ENCODE assay signal across 8 cellular contexts in genomic region chr1:25232866-25233784, GRCh38. TPM values are rescaled to one million over a fixed set of nuclear protein-coding genes. Genes with fewer than 3 reads are reported as not detected.
DNase-seq lines count a peak whose midpoint lies in the region; ATAC-seq and TF ChIP-seq lines count a peak whose summit lies in the region.

No MANE protein-coding gene starts in this region.

- DNase-seq in Ammon's horn (ENCODE audit: low spot score) = peak; percentile 85
- no peak for DNase-seq in activated T-cell treated with anti-CD3 and anti-CD28 coated beads, Interleukin-2, amount 50 U/mL, for 4 hours
- peak; percentile 90 for DNase-seq in fibroblast of the aortic adventitia (ENCODE audit: low read depth)
- peak; percentile 82 for DNase-seq in natural killer cell treated with Interleukin-12 subunit alpha and Interleukin-12 subunit beta and Interleukin-15 and Interleukin-18, amount 100 ng/mL, for 72 hours (ENCODE audit: low spot score)
- DNase-seq in thyroid gland = peak; percentile 81 to 82

- 23 to 24% methylated on average over 13 of the region's 13 CpGs for WGBS in thyroid gland, 2 donors

- H3K36me3 Mint-ChIP-seq in activated T-cell treated with anti-CD3 and anti-CD28 coated beads, Interleukin-2, amount 50 U/mL, for 4 hours (ENCODE audit: insufficient read depth) = peaks cover 12% of the 10 kb centered on the region
- H3K36me3 Mint-ChIP-seq in natural killer cell treated with Interleukin-12 subunit alpha and Interleukin-12 subunit beta and Interleukin-15 and Interleukin-18, amount 100 ng/mL, for 72 hours = peaks cover 7% of the 10 kb centered on the region

- peak overlapping the region; percentile 95 for H3K4me3 ChIP-seq in OCI-LY1 (ENCODE audit: low read depth, low read length, poor library complexity, severe bottlenecking)
- H3K4me3 ChIP-seq in fibroblast of the aortic adventitia (ENCODE audit: low read depth, low read length) = peak overlapping the region; percentile 94
- peak overlapping the region; percentile 77 to 91 (median 81) for H3K4me3 ChIP-seq in thyroid gland (replicated peaks in 1 of 3)

- H3K79me2 ChIP-seq in OCI-LY1 (ENCODE audit: insufficient read depth, low read length) = peaks cover 9% of the 10 kb centered on the region; the same call in 1 of the 2 replicates

- H3F3A ChIP-seq in OCI-LY1 (ENCODE audit: insufficient read depth, low read length) = peaks cover 12% of the 10 kb centered on the region; the same call in 1 of the 2 replicates

- H3K9me3 ChIP-seq in OCI-LY1 (ENCODE audit: low read length) (no peaks in the 10 kb centered on the region), thyroid gland (no peaks in the 10 kb centered on the region)

- H3K9me3 Mint-ChIP-seq in activated T-cell treated with anti-CD3 and anti-CD28 coated beads, Interleukin-2, amount 50 U/mL, for 4 hours = no peaks in the 10 kb centered on the region
- H3K9me3 Mint-ChIP-seq in natural killer cell treated with Interleukin-12 subunit alpha and Interleukin-12 subunit beta and Interleukin-15 and Interleukin-18, amount 100 ng/mL, for 72 hours = no peaks in the 10 kb centered on the region

- H4K20me1 ChIP-seq in OCI-LY1 (ENCODE audit: insufficient read depth, low read length) = no peaks in the 10 kb centered on the region

- H3K4me3 Mint-ChIP-seq in activated T-cell treated with anti-CD3 and anti-CD28 coated beads, Interleukin-2, amount 50 U/mL, for 4 hours = no peak overlapping the region
- no peak overlapping the region for H3K4me3 Mint-ChIP-seq in natural killer cell treated with Interleukin-12 subunit alpha and Interleukin-12 subunit beta and Interleukin-15 and Interleukin-18, amount 100 ng/mL, for 72 hours

- TF ChIP-seq CTCF in OCI-LY1 (IDR thresholded peaks at IDR 0.05; ENCODE audit: low read length) = no peak
- no peak for TF ChIP-seq CTCF in fibroblast of the aortic adventitia (IDR thresholded peaks at IDR 0.05; ENCODE audit: insufficient read depth, low read length)
- TF ChIP-seq CTCF in thyroid gland (IDR thresholded peaks at IDR 0.05) = no peak

- H3K27ac Mint-ChIP-seq in natural killer cell treated with Interleukin-12 subunit alpha and Interleukin-12 subunit beta and Interleukin-15 and Interleukin-18, amount 100 ng/mL, for 72 hours = no peak overlapping the region

- peak overlapping the region; percentile 82 for H3K4me2 ChIP-seq in OCI-LY1 (ENCODE audit: low read length)

- peak overlapping the region; percentile 91 for H3K9ac ChIP-seq in OCI-LY1 (ENCODE audit: low read length)

- peaks cover 44% of the 10 kb centered on the region for H3K4me1 ChIP-seq in OCI-LY1 (ENCODE audit: insufficient read depth, low read length, severe bottlenecking)
- peaks cover 32 to 34% of the 10 kb centered on the region in 2 donors for H3K4me1 ChIP-seq in thyroid gland

- H3K27me3 ChIP-seq in OCI-LY1 (ENCODE audit: insufficient read depth, low read length) = no peaks in the 10 kb centered on the region
- no peaks in the 10 kb centered on the region for H3K27me3 ChIP-seq in thyroid gland

- peaks cover 32% of the 10 kb centered on the region for H3K36me3 ChIP-seq in OCI-LY1 (ENCODE audit: insufficient read depth, low read length)
- peaks cover 11 to 15% of the 10 kb centered on the region in 2 donors for H3K36me3 ChIP-seq in thyroid gland

- H3K9me2 ChIP-seq in OCI-LY1 (ENCODE audit: low read depth, low read length) = no peaks in the 10 kb centered on the region

- H3K27ac ChIP-seq in OCI-LY1 (ENCODE audit: low read depth, low read length, poor library complexity, severe bottlenecking) (peak overlapping the region; percentile 82), thyroid gland (peak overlapping the region; percentile 92 to 96 (median 92))

- TF ChIP-seq POLR2A in thyroid gland (IDR thresholded peaks at IDR 0.05) = no peak

- no peak overlapping the region for H2AFZ ChIP-seq in OCI-LY1 (ENCODE audit: low read length)

- no peaks in the 10 kb centered on the region for H3K27me3 Mint-ChIP-seq in activated T-cell treated with anti-CD3 and anti-CD28 coated beads, Interleukin-2, amount 50 U/mL, for 4 hours (ENCODE audit: low read depth)
- H3K27me3 Mint-ChIP-seq in natural killer cell treated with Interleukin-12 subunit alpha and Interleukin-12 subunit beta and Interleukin-15 and Interleukin-18, amount 100 ng/mL, for 72 hours = no peaks in the 10 kb centered on the region

- ATAC-seq in GM18861 (IDR thresholded peaks at IDR 0.05; ENCODE audit: unreplicated experiment) (peak; percentile 43), HG03354 (IDR thresholded peaks at IDR 0.05; ENCODE audit: poor library complexity, severe bottlenecking, unreplicated experiment) (peak; percentile 68)
- peak; percentile 67 to 71 for ATAC-seq in activated T-cell treated with anti-CD3 and anti-CD28 coated beads, Interleukin-2, amount 50 U/mL, for 4 hours
- ATAC-seq in natural killer cell treated with Interleukin-12 subunit alpha and Interleukin-12 subunit beta and Interleukin-15 and Interleukin-18, amount 100 ng/mL, for 72 hours = peak; percentile 85 to 87

- H3K4me1 Mint-ChIP-seq in activated T-cell treated with anti-CD3 and anti-CD28 coated beads, Interleukin-2, amount 50 U/mL, for 4 hours (ENCODE audit: low read depth) = peaks cover 24% of the 10 kb centered on the region
- H3K4me1 Mint-ChIP-seq in natural killer cell treated with Interleukin-12 subunit alpha and Interleukin-12 subunit beta and Interleukin-15 and Interleukin-18, amount 100 ng/mL, for 72 hours (ENCODE audit: low read depth in 2 of 2) = peaks cover 9% of the 10 kb centered on the region in 2 donors

- intact Hi-C loops in thyroid gland (cut with DNase I) = loop anchor here (10.0 kb wide), 1 partner anchor 582 kb away; the partner anchor contains the start of gene MTFR1L

RNA-seq across cellular contexts. Expression of gene SYF2, which starts 0.8 kb away (rescaled TPM):
- 10 to 100 TPM; 46.7 to 54.9 (median 52.2) TPM for total RNA-seq in activated T-cell treated with anti-CD3 and anti-CD28 coated beads, Interleukin-2, amount 50 U/mL, for 4 hours
- total RNA-seq in fibroblast of the aortic adventitia (ENCODE audit: low replicate concordance) = 44.7 and 227 TPM in 2 replicates
- 10 to 100 TPM; 27.0 to 32.7 TPM for total RNA-seq in natural killer cell treated with Interleukin-12 subunit alpha and Interleukin-12 subunit beta and Interleukin-15 and Interleukin-18, amount 100 ng/mL, for 72 hours
- total RNA-seq in thyroid gland = 10 to 100 TPM; 41.1 to 94.9 (median 57.9) TPM

RNA-seq across cellular contexts. Expression of gene RSRP1, which starts 14.1 kb away (rescaled TPM):
- total RNA-seq in activated T-cell treated with anti-CD3 and anti-CD28 coated beads, Interleukin-2, amount 50 U/mL, for 4 hours = 10 to 100 TPM; 47.0 to 61.7 (median 53.4) TPM
- total RNA-seq in fibroblast of the aortic adventitia (ENCODE audit: low replicate concordance) (51.2 and 174 TPM in 2 replicates), thyroid gland (100 to 1,000 TPM; 140 to 294 (median 152) TPM)
- total RNA-seq in natural killer cell treated with Interleukin-12 subunit alpha and Interleukin-12 subunit beta and Interleukin-15 and Interleukin-18, amount 100 ng/mL, for 72 hours = 100 to 1,000 TPM; 117 to 171 TPM

RNA-seq across cellular contexts. Expression of gene RHD, which starts 39.2 kb away (rescaled TPM):
- not detected for total RNA-seq in activated T-cell treated with anti-CD3 and anti-CD28 coated beads, Interleukin-2, amount 50 U/mL, for 4 hours
- total RNA-seq in fibroblast of the aortic adventitia (ENCODE audit: low replicate concordance) (not detected in 2 replicates), thyroid gland (not detected)
- not detected for total RNA-seq in natural killer cell treated with Interleukin-12 subunit alpha and Interleukin-12 subunit beta and Interleukin-15 and Interleukin-18, amount 100 ng/mL, for 72 hours
